13 cellular contexts compared by ENCODE assay signal in genomic region chr1:200038645-200038986, GRCh38. TPM values are rescaled to one million over a fixed set of nuclear protein-coding genes. Genes with fewer than 3 reads are reported as not detected.
A peak's percentile ranks its signal among the peaks of the same experiment; 100 is the strongest.
DNase-seq lines count a peak whose midpoint lies in the region; ATAC-seq and TF ChIP-seq lines count a peak whose summit lies in the region.
"Had no signal": no experiment of that assay in that cellular context is flagged by ENCODE, and none has a peak within 500 bp of the region (broad histone marks: within the 10 kb centered on the region; RNA-seq: fewer than 3 reads in every experiment).

No MANE protein-coding gene starts in this region.

- POLR2A ChIA-PET in CD8-positive, alpha-beta T cell (lab: Charles Lee): no interaction called here
- POLR2A ChIA-PET in PC-3 (lab: Charles Lee; ENCODE audit: unreplicated experiment): no interaction called here

- H3K9me3 ChIP-seq in CD8-positive, alpha-beta T cell (ENCODE audit: low read length): no peaks in the 10 kb centered on the region
- no peaks in the 10 kb centered on the region for H3K9me3 ChIP-seq in PC-3 (ENCODE audit: low read length)
- H3K9me3 ChIP-seq in parathyroid adenoma (ENCODE audit: control insufficient read depth, low read length): no peaks in the 10 kb centered on the region

- peaks cover 42% of the 10 kb centered on the region for H3K4me1 Mint-ChIP-seq in CD8-positive, alpha-beta T cell (ENCODE audit: low read depth)

- no peak for ATAC-seq in CD8-positive, alpha-beta T cell
- ATAC-seq in PC-3 (no peak), foreskin keratinocyte (no peak)
- ATAC-seq: K562 had no signal

- H3K27ac ChIP-seq in CD8-positive, alpha-beta T cell (ENCODE audit: low read depth, low read length): no peak overlapping the region
- no peak overlapping the region for H3K27ac ChIP-seq in PC-3 (ENCODE audit: low read length)
- H3K27ac ChIP-seq in parathyroid adenoma: no peak overlapping the region
- H3K27ac ChIP-seq in foreskin keratinocyte: no peak overlapping the region

- H3F3A ChIP-seq in PC-3 (ENCODE audit: low read length, unreplicated experiment): no peaks in the 10 kb centered on the region

- no peak overlapping the region for H3K4me3 ChIP-seq in CD8-positive, alpha-beta T cell (ENCODE audit: low read depth, low read length)
- H3K4me3 ChIP-seq in PC-3 (ENCODE audit: low read length) (peak overlapping the region; percentile 70), fibroblast of pulmonary artery (replicated peaks; ENCODE audit: low read depth, low read length) (peak overlapping the region; percentile 67), parathyroid adenoma (ENCODE audit: low read depth, low read length) (peak overlapping the region; percentile 48)
- H3K4me3 ChIP-seq: K562 had no signal

- H3K36me3 Mint-ChIP-seq in CD8-positive, alpha-beta T cell: no peaks in the 10 kb centered on the region

- H3K4me1 ChIP-seq in CD8-positive, alpha-beta T cell (ENCODE audit: insufficient read depth, low read length): peaks cover 39% of the 10 kb centered on the region
- peaks cover 7% of the 10 kb centered on the region; the same call in 1 of the 2 replicates for H3K4me1 ChIP-seq in PC-3 (ENCODE audit: insufficient read depth, low read length)
- H3K4me1 ChIP-seq in parathyroid adenoma: no peaks in the 10 kb centered on the region
- H3K4me1 ChIP-seq in foreskin keratinocyte: peaks cover 3% of the 10 kb centered on the region

- peaks cover 59% of the 10 kb centered on the region for H3K27me3 ChIP-seq in CD8-positive, alpha-beta T cell (ENCODE audit: insufficient read depth, low read length)
- peaks cover 80% of the 10 kb centered on the region for H3K27me3 ChIP-seq in PC-3 (ENCODE audit: low read length)
- H3K27me3 ChIP-seq in parathyroid adenoma (ENCODE audit: control insufficient read depth, insufficient read depth, low read length): peaks cover 39% of the 10 kb centered on the region
- peaks cover 99% of the 10 kb centered on the region for H3K27me3 ChIP-seq in foreskin keratinocyte

- CTCF ChIA-PET in CD8-positive, alpha-beta T cell (lab: Charles Lee): interaction anchor here (1.3 kb wide), 1 partner anchor 10 kb away, joined by 3 read pairs; no protein-coding TSS in a partner anchor
- CTCF ChIA-PET in PC-3 (lab: Charles Lee): no interaction called here

- no peak overlapping the region for H3K27ac Mint-ChIP-seq in CD8-positive, alpha-beta T cell

- H3K79me2 ChIP-seq in PC-3 (ENCODE audit: low read length) (no peaks in the 10 kb centered on the region), parathyroid adenoma (no peaks in the 10 kb centered on the region)

- DNase-seq in CD8-positive, alpha-beta T cell: no peak
- DNase-seq in PC-3 (no peak), fibroblast of pulmonary artery (ENCODE audit: low read depth) (no peak), NCI-H146 (lab: John Stamatoyannopoulos, UW) (no peak), foreskin keratinocyte (no peak), cerebellar nuclear complex (lab: John Stamatoyannopoulos, UW) (no peak), NAMALWA (ENCODE audit: low spot score) (no peak)
- DNase-seq: activated T-cell treated with anti-CD3 and anti-CD28 coated beads, Interleukin-2, amount 50 U/mL, for 4 hours; DMS79 treated with DMSO at 0.1 percent for 48 hours; foreskin melanocyte; SHP77 had no signal

- BruUV-seq in PC-3 (replicated peaks; lab: Mats Ljungman, UMichigan): no TSS peak

- no peaks in the 10 kb centered on the region for H4K20me1 ChIP-seq in PC-3 (ENCODE audit: low read length)

- H3K9me3 Mint-ChIP-seq in CD8-positive, alpha-beta T cell: no peaks in the 10 kb centered on the region
- H3K9me3 Mint-ChIP-seq: activated T-cell treated with anti-CD3 and anti-CD28 coated beads, Interleukin-2, amount 50 U/mL, for 4 hours had no signal

- H3K9ac ChIP-seq in PC-3 (ENCODE audit: low read length) (no peak overlapping the region), parathyroid adenoma (no peak overlapping the region)

- H3K27me3 Mint-ChIP-seq in CD8-positive, alpha-beta T cell (ENCODE audit: low read depth): peaks cover 62% of the 10 kb centered on the region

- H3K9me2 ChIP-seq in PC-3 (replicated peaks; ENCODE audit: low read length): no peaks in the 10 kb centered on the region

- no peak for TF ChIP-seq CTCF in CD8-positive, alpha-beta T cell (IDR thresholded peaks at IDR 0.05)
- TF ChIP-seq CTCF in PC-3 (conservative IDR thresholded peaks at IDR 0.05; ENCODE audit: low read depth, low read length) (no peak), fibroblast of pulmonary artery (IDR thresholded peaks at IDR 0.05; ENCODE audit: low read length, missing control alignments) (no peak), parathyroid adenoma (IDR thresholded peaks at IDR 0.05) (no peak), foreskin keratinocyte (conservative IDR thresholded peaks at IDR 0.05) (no peak)

- peak overlapping the region; percentile 89 for H3K4me2 ChIP-seq in PC-3 (ENCODE audit: low read length)
- H3K4me2 ChIP-seq in parathyroid adenoma (ENCODE audit: low read length): peak overlapping the region; percentile 72

- intact Hi-C loops in CD8-positive, alpha-beta T cell (cut with DNase I, micrococcal nuclease): no loop called here
- intact Hi-C loops in PC-3 (cut with micrococcal nuclease): loop anchor here (5.0 to 10.0 kb wide), 2 partner anchors 239 to 446 kb away; no protein-coding TSS in a partner anchor

- H3K4me3 Mint-ChIP-seq in CD8-positive, alpha-beta T cell: peak overlapping the region; percentile 64

- no peaks in the 10 kb centered on the region for H3K36me3 ChIP-seq in CD8-positive, alpha-beta T cell (ENCODE audit: insufficient read depth, low read length)
- H3K36me3 ChIP-seq in PC-3 (ENCODE audit: low read depth, low read length) (no peaks in the 10 kb centered on the region), parathyroid adenoma (ENCODE audit: control insufficient read depth, insufficient read depth, low read length) (no peaks in the 10 kb centered on the region)

- H2AFZ ChIP-seq in PC-3 (ENCODE audit: low read length) (peak overlapping the region; percentile 85), parathyroid adenoma (no peak overlapping the region)

RNA-seq across cellular contexts. Expression of gene NR5A2, which starts 11.1 kb away (rescaled TPM):
- total RNA-seq in CD8-positive, alpha-beta T cell: not detected
- total RNA-seq in PC-3 (2014; rRNA removed): 0.36 and 0.40 TPM in 2 replicates
- 0.04 TPM in 1 of 2 replicates, not detected in the other for total RNA-seq in foreskin keratinocyte
- not detected in 2 replicates for polyA plus RNA-seq in foreskin keratinocyte
